Comparison of ENCODE assay signal across 13 cellular contexts in the genomic region with DNA sequence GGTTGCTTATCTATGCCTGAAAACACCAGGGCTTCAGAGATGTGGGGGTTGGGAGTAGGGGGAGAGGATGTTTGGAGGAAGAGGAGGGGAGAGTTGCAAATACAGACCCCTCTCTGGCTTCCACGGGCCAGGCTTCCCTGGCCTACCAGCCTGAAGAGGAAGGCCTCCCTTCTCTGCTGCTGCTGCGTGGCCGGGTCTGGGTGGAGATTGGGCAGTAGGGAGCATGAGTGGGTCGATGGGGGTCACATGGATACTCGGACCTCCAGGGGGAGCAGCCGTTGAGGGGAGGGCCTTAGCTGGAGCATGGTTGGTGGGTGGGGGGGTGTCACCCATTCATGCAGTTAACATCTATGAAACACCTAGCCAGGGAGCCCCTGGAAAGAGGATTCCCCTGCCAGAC. TPM values are rescaled to one million over a fixed set of nuclear protein-coding genes. Genes with fewer than 3 reads are reported as not detected.
DNase-seq lines count a peak whose midpoint lies in the region; ATAC-seq and TF ChIP-seq lines count a peak whose summit lies in the region.
"Had no signal": no experiment of that assay in that cellular context is flagged by ENCODE, and none has a peak within 500 bp of the region (broad histone marks: within the 10 kb centered on the region; RNA-seq: fewer than 3 reads in every experiment).

No MANE protein-coding gene starts in this region.

- H3K4me3 Mint-ChIP-seq in stimulated activated naive CD8-positive, alpha-beta T cell treated with anti-CD3 and anti-CD28 coated beads, Interleukin-15, Interleukin-2, amounts not matched to agents 100 ng/mL and 50 ng/mL, for 24 hours, result peak overlapping the region; percentile 38
- H3K4me3 Mint-ChIP-seq in activated CD8-positive, alpha-beta T cell treated with anti-CD3 and anti-CD28 coated beads for 36 hours, result no peak overlapping the region
- H3K4me3 Mint-ChIP-seq in type B pancreatic cell, result no peak overlapping the region
- H3K4me3 Mint-ChIP-seq: memory B cell; stimulated activated memory B cell treated with anti-CD40 and anti-IgM and Interleukin-4, amounts not matched to agents 10 μg/mL and 1 μg/mL and 100 μg/mL, for 72 hours had no signal

- no peak overlapping the region for H3K27ac Mint-ChIP-seq in stimulated activated naive CD8-positive, alpha-beta T cell treated with anti-CD3 and anti-CD28 coated beads, Interleukin-15, Interleukin-2, amounts not matched to agents 100 ng/mL and 50 ng/mL, for 24 hours
- H3K27ac Mint-ChIP-seq in activated CD8-positive, alpha-beta T cell treated with anti-CD3 and anti-CD28 coated beads for 36 hours, result peak overlapping the region; percentile 71
- peak overlapping the region; percentile 3 for H3K27ac Mint-ChIP-seq in type B pancreatic cell
- H3K27ac Mint-ChIP-seq: memory B cell had no signal

- CTCF ChIA-PET in activated CD8-positive, alpha-beta T cell treated with anti-CD3 and anti-CD28 coated beads for 36 hours (lab: Charles Lee), result interaction anchor here (1.9 kb wide), 1 partner anchor 56 kb away, joined by 4 read pairs; no protein-coding TSS in a partner anchor

- H3K4me3 ChIP-seq in mucosa of rectum (ENCODE audit: low read length in 2 of 2), result peak overlapping the region; percentile 38 to 75
- H3K4me3 ChIP-seq: GM23248 had no signal

- H3K9ac ChIP-seq in mucosa of rectum (ENCODE audit: low read depth in 1 of 2, low read length in 2 of 2), result peak overlapping the region; percentile 17 to 84
- H3K9ac ChIP-seq: GM23248 had no signal

- peaks cover 0 to 2% of the 10 kb centered on the region in 2 donors for H3K36me3 ChIP-seq in mucosa of rectum (ENCODE audit: control insufficient read depth in 2 of 2, insufficient read depth in 2 of 2, low read length in 2 of 2)

- H3K9me3 ChIP-seq in mucosa of rectum (ENCODE audit: control insufficient read depth in 2 of 2, low read length in 2 of 2), result no peaks in the 10 kb centered on the region

- no peaks in the 10 kb centered on the region for H3K9me3 Mint-ChIP-seq in stimulated activated naive CD8-positive, alpha-beta T cell treated with anti-CD3 and anti-CD28 coated beads, Interleukin-15, Interleukin-2, amounts not matched to agents 100 ng/mL and 50 ng/mL, for 24 hours
- H3K9me3 Mint-ChIP-seq in activated CD8-positive, alpha-beta T cell treated with anti-CD3 and anti-CD28 coated beads for 36 hours, result no peaks in the 10 kb centered on the region
- H3K9me3 Mint-ChIP-seq in type B pancreatic cell, result no peaks in the 10 kb centered on the region
- H3K9me3 Mint-ChIP-seq: memory B cell; stimulated activated memory B cell treated with anti-CD40 and anti-IgM and Interleukin-4, amounts not matched to agents 10 μg/mL and 1 μg/mL and 100 μg/mL, for 72 hours had no signal

- peaks cover 93% of the 10 kb centered on the region for H3K4me1 Mint-ChIP-seq in stimulated activated naive CD8-positive, alpha-beta T cell treated with anti-CD3 and anti-CD28 coated beads, Interleukin-15, Interleukin-2, amounts not matched to agents 100 ng/mL and 50 ng/mL, for 24 hours (ENCODE audit: low read depth)
- peaks cover 75% of the 10 kb centered on the region for H3K4me1 Mint-ChIP-seq in activated CD8-positive, alpha-beta T cell treated with anti-CD3 and anti-CD28 coated beads for 36 hours (ENCODE audit: low read depth)
- peaks cover 11% of the 10 kb centered on the region for H3K4me1 Mint-ChIP-seq in type B pancreatic cell (ENCODE audit: unreplicated experiment)

- H3K27me3 ChIP-seq in mucosa of rectum (ENCODE audit: control insufficient read depth in 2 of 2, insufficient read depth in 2 of 2, low read length in 2 of 2), result no peaks in the 10 kb centered on the region

- POLR2A ChIA-PET in activated CD8-positive, alpha-beta T cell treated with anti-CD3 and anti-CD28 coated beads for 36 hours (lab: Charles Lee), result interaction anchor here (0.9 to 1.2 kb wide), 2 partner anchors 10 to 63 kb away, joined by 3 read pairs; no protein-coding TSS in a partner anchor

- H3K36me3 Mint-ChIP-seq in stimulated activated naive CD8-positive, alpha-beta T cell treated with anti-CD3 and anti-CD28 coated beads, Interleukin-15, Interleukin-2, amounts not matched to agents 100 ng/mL and 50 ng/mL, for 24 hours (ENCODE audit: low read depth), result no peaks in the 10 kb centered on the region
- no peaks in the 10 kb centered on the region for H3K36me3 Mint-ChIP-seq in activated CD8-positive, alpha-beta T cell treated with anti-CD3 and anti-CD28 coated beads for 36 hours (ENCODE audit: low read depth)
- no peaks in the 10 kb centered on the region for H3K36me3 Mint-ChIP-seq in type B pancreatic cell
- H3K36me3 Mint-ChIP-seq: memory B cell; stimulated activated memory B cell treated with anti-CD40 and anti-IgM and Interleukin-4, amounts not matched to agents 10 μg/mL and 1 μg/mL and 100 μg/mL, for 72 hours had no signal

- no peaks in the 10 kb centered on the region for H3K27me3 Mint-ChIP-seq in stimulated activated naive CD8-positive, alpha-beta T cell treated with anti-CD3 and anti-CD28 coated beads, Interleukin-15, Interleukin-2, amounts not matched to agents 100 ng/mL and 50 ng/mL, for 24 hours
- H3K27me3 Mint-ChIP-seq in activated CD8-positive, alpha-beta T cell treated with anti-CD3 and anti-CD28 coated beads for 36 hours, result no peaks in the 10 kb centered on the region
- peaks cover 10% of the 10 kb centered on the region for H3K27me3 Mint-ChIP-seq in type B pancreatic cell

- no peak for TF ChIP-seq CTCF in activated CD8-positive, alpha-beta T cell treated with anti-CD3 and anti-CD28 coated beads for 36 hours (IDR thresholded peaks at IDR 0.05)
- no peak for TF ChIP-seq CTCF in type B pancreatic cell (conservative IDR thresholded peaks at IDR 0.05)

- ATAC-seq in stimulated activated naive CD8-positive, alpha-beta T cell treated with anti-CD3 and anti-CD28 coated beads, Interleukin-15, Interleukin-2, amounts not matched to agents 100 U/mL and 50 U/mL, for 24 hours, result no peak
- ATAC-seq in activated CD8-positive, alpha-beta T cell treated with anti-CD3 and anti-CD28 coated beads for 36 hours, result no peak
- ATAC-seq in GM18502 (IDR thresholded peaks at IDR 0.05; ENCODE audit: poor library complexity, unreplicated experiment), result no peak

- no peak for DNase-seq in stimulated activated naive CD8-positive, alpha-beta T cell treated with anti-CD3 and anti-CD28 coated beads, Interleukin-15, Interleukin-2, amounts not matched to agents 100 U/mL and 50 U/mL, for 24 hours
- no peak for DNase-seq in activated CD8-positive, alpha-beta T cell treated with anti-CD3 and anti-CD28 coated beads for 36 hours
- no peak for DNase-seq in type B pancreatic cell (ENCODE audit: extremely low spot score, unreplicated experiment)
- DNase-seq in C1 segment of cervical spinal cord (lab: John Stamatoyannopoulos, UW), result no peak
- no peak for DNase-seq in NCI-H146 treated with DMSO at 0.1 percent for 48 hours (lab: John Stamatoyannopoulos, UW; ENCODE audit: unreplicated experiment)
- DNase-seq: cerebellar nuclear complex, GM23248, NCI-H1105 treated with DMSO at 0.1 percent for 48 hours had no signal

- peaks cover 40 to 49% of the 10 kb centered on the region in 2 donors for H3K4me1 ChIP-seq in mucosa of rectum (ENCODE audit: control insufficient read depth in 2 of 2, insufficient read depth in 2 of 2, low read length in 2 of 2)

- intact Hi-C loops in activated CD8-positive, alpha-beta T cell treated with anti-CD3 and anti-CD28 coated beads for 36 hours (cut with micrococcal nuclease), result loop anchor here (10.0 kb wide), 1 partner anchor 235 kb away; no protein-coding TSS in a partner anchor

- H3K27ac ChIP-seq in mucosa of rectum (ENCODE audit: low read depth in 2 of 2, low read length in 2 of 2), result peak overlapping the region; percentile 89 to 92
- H3K27ac ChIP-seq: GM23248 had no signal

RNA-seq across cellular contexts. Expression of a gene that starts 1.5 kb away (rescaled TPM):
- 1 to 10 TPM; 1.3 to 1.5 TPM for total RNA-seq in activated CD8-positive, alpha-beta T cell treated with anti-CD3 and anti-CD28 coated beads for 36 hours
- total RNA-seq in type B pancreatic cell (ENCODE audit: low replicate concordance), result not detected in 2 replicates
- total RNA-seq: GM23248 had no signal

RNA-seq across cellular contexts. Expression of a gene that starts 9.6 kb away (rescaled TPM):
- 1 to 10 TPM; 1.3 to 1.6 TPM for total RNA-seq in activated CD8-positive, alpha-beta T cell treated with anti-CD3 and anti-CD28 coated beads for 36 hours
- total RNA-seq in type B pancreatic cell (ENCODE audit: low replicate concordance), result 0.43 and 0.45 TPM in 2 replicates
- total RNA-seq: GM23248 had no signal

RNA-seq across cellular contexts. Expression of a gene that starts 23.5 kb away (rescaled TPM):
- not detected for total RNA-seq in activated CD8-positive, alpha-beta T cell treated with anti-CD3 and anti-CD28 coated beads for 36 hours
- total RNA-seq in type B pancreatic cell (ENCODE audit: low replicate concordance), result not detected in 2 replicates
- total RNA-seq: GM23248 had no signal

RNA-seq across cellular contexts. Expression of a gene that starts 24.8 kb away (rescaled TPM):
- not detected for total RNA-seq in activated CD8-positive, alpha-beta T cell treated with anti-CD3 and anti-CD28 coated beads for 36 hours
- total RNA-seq in type B pancreatic cell (ENCODE audit: low replicate concordance), result not detected in 2 replicates
- total RNA-seq: GM23248 had no signal

RNA-seq across cellular contexts. Expression of a gene that starts 39.8 kb away (rescaled TPM):
- 10 to 100 TPM in 1 of 2 experiments, 1 to 10 TPM in 1; 9.7 to 10.5 TPM for total RNA-seq in activated CD8-positive, alpha-beta T cell treated with anti-CD3 and anti-CD28 coated beads for 36 hours
- 8.9 and 10.0 TPM in 2 replicates for total RNA-seq in type B pancreatic cell (ENCODE audit: low replicate concordance)
